Comparison of ENCODE assay signal across 21 cellular contexts in the genomic region with DNA sequence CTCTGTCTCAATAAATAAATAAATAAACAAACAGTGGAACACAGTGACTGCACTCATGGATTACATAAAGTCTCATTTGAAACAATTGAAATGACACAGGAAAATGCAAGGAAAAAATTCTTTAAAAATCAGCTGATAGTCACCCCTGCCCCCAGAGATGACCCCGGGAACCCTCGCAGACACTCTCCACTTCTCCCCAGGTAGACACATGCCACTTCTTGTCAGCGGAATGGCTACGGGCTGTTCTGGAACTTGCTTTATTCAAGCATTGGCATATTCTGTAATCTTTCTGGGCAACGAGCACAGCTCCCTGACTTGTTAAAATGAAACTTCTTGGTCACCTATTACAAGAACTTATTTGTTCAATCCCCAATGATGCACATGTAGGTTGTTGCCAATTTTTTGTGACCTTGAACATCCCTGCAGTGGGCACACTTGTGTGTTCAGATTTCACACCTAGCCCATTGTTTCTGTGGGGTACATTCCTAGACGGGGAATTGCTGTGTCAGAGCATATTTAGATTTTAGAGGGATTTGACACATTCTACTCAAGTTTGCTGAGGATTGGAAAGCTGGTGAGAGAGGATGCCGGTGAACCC. TPM values are rescaled to one million over a fixed set of nuclear protein-coding genes. Genes with fewer than 3 reads are reported as not detected.
"Had no signal": no experiment of that assay in that cellular context is flagged by ENCODE, and none has a peak within 500 bp of the region (broad histone marks: within the 10 kb centered on the region; RNA-seq: fewer than 3 reads in every experiment).

No MANE protein-coding gene starts in this region.

- H3K9me3 ChIP-seq: psoas muscle, right lobe of liver, thoracic aorta, uterus had no signal

- H3K27ac ChIP-seq: cardiac muscle cell, left ventricle myocardium inferior, psoas muscle, right lobe of liver, spleen, thoracic aorta, uterus, VCaP had no signal

- H3K4me1 ChIP-seq: left ventricle myocardium inferior, psoas muscle, right lobe of liver, spleen, uterus had no signal

- DNase-seq: activated CD4-positive, alpha-beta T cell treated with anti-CD3 and anti-CD28 coated beads for 4 hours; activated CD8-positive, alpha-beta T cell treated with anti-CD3 and anti-CD28 coated beads, Interleukin-2, amount 10 ng/mL, durations not matched to agents 7 days and 5 days; activated naive CD4-positive, alpha-beta T cell treated with Interleukin-2 at 50 U/mL for 16 hours; effector CD4-positive, alpha-beta T cell; foreskin fibroblast; hippocampal formation; kidney; left ventricle myocardium inferior; mesendoderm; nephron progenitor cell; psoas muscle; spleen; uterus had no signal

- H3K36me3 ChIP-seq: cardiac muscle cell, left ventricle myocardium inferior, right lobe of liver, spleen, thoracic aorta, uterus had no signal

- H3K4me3 ChIP-seq: cardiac muscle cell, left ventricle myocardium inferior, psoas muscle, right lobe of liver, spleen, thoracic aorta, uterus had no signal

- H3K27me3 ChIP-seq: cardiac muscle cell, right lobe of liver, spleen, uterus had no signal

- ATAC-seq: activated CD8-positive, alpha-beta T cell treated with anti-CD3 and anti-CD28 coated beads, Interleukin-2, amount 10 ng/mL, durations not matched to agents 7 days and 5 days; activated T-helper 17 cell treated with anti-CD3 and anti-CD28 coated beads, Interleukin-2, amount 50 U/mL, for 72 hours; psoas muscle; right lobe of liver; SK-N-SH treated with all-trans-retinoic acid at 6 μM for 48 hours had no signal

RNA-seq across cellular contexts. Expression of a gene that starts 32.8 kb away (rescaled TPM):
- total RNA-seq: activated CD8-positive, alpha-beta T cell treated with anti-CD3 and anti-CD28 coated beads, Interleukin-2, amount 10 ng/mL, durations not matched to agents 7 days and 5 days; astrocyte; left ventricle myocardium inferior; T-helper 1 cell treated with Interleukin-12 subunit alpha and Interleukin-12 subunit beta and Interleukin-4 antibody, amounts not matched to agents 30 ng/mL and 1 ng/mL, for 36 hours had no signal
- polyA plus RNA-seq: cardiac muscle cell had no signal
